ENCODE assay signal across 19 cellular contexts in genomic region chr2:134202361-134202760, GRCh38. TPM values are rescaled to one million over a fixed set of nuclear protein-coding genes. Genes with fewer than 3 reads are reported as not detected.
DNase-seq lines count a peak whose midpoint lies in the region; ATAC-seq and TF ChIP-seq lines count a peak whose summit lies in the region.
"Had no signal": no experiment of that assay in that cellular context is flagged by ENCODE, and none has a peak within 500 bp of the region (broad histone marks: within the 10 kb centered on the region; RNA-seq: fewer than 3 reads in every experiment).

No MANE protein-coding gene starts in this region.

- no peak overlapping the region for H2AFZ ChIP-seq in smooth muscle cell (ENCODE audit: low read depth)

- H3K4me1 ChIP-seq in smooth muscle cell (ENCODE audit: low read depth), result peaks cover 30% of the 10 kb centered on the region

- peak overlapping the region; percentile 4 for H3K4me2 ChIP-seq in smooth muscle cell
- H3K4me2 ChIP-seq: KMS-11 had no signal

- H3K9me3 ChIP-seq in smooth muscle cell (replicated peaks; ENCODE audit: low read depth), result no peaks in the 10 kb centered on the region
- H3K9me3 ChIP-seq: upper lobe of left lung had no signal

- peak; percentile 43 for DNase-seq in NCI-H748 (lab: John Stamatoyannopoulos, UW; ENCODE audit: unreplicated experiment)
- no peak for DNase-seq in NCI-H748 treated with DMSO at 0.1 percent for 48 hours (lab: John Stamatoyannopoulos, UW)
- DNase-seq in NCI-H446 (lab: John Stamatoyannopoulos, UW), result peak; percentile 22 to 68
- DNase-seq in fibroblast of the aortic adventitia (ENCODE audit: low read depth), result peak; percentile 24
- no peak for DNase-seq in smooth muscle cell (lab: John Stamatoyannopoulos, UW; ENCODE audit: unreplicated experiment)
- DNase-seq in NCI-H2196 (lab: John Stamatoyannopoulos, UW; ENCODE audit: unreplicated experiment), result no peak
- DNase-seq: activated CD4-positive, CD25-positive, alpha-beta regulatory T cell; activated effector memory CD4-positive, alpha-beta T cell treated with Interleukin-2 at 50 U/mL for 16 hours; amniotic stem cell; CD8-positive, alpha-beta memory T cell; NCI-H1092 treated with DMSO at 0.1 percent for 48 hours; Right ventricle myocardium superior; stimulated activated CD4-positive, alpha-beta T cell treated with anti-CD3 and anti-CD28 coated beads, Interleukin-15, amount 100 ng/mL, for 24 hours; T-helper 1 cell; upper lobe of left lung had no signal

- no peaks in the 10 kb centered on the region for H3K36me3 ChIP-seq in smooth muscle cell (ENCODE audit: low read depth)
- H3K36me3 ChIP-seq: upper lobe of left lung had no signal

- TF ChIP-seq CTCF in fibroblast of the aortic adventitia (IDR thresholded peaks at IDR 0.05; ENCODE audit: insufficient read depth, low read length) (no peak), smooth muscle cell (IDR thresholded peaks at IDR 0.05; ENCODE audit: borderline replicate concordance, insufficient read depth, poor library complexity, severe bottlenecking) (no peak)

- H3F3A ChIP-seq in smooth muscle cell (ENCODE audit: low read depth), result no peaks in the 10 kb centered on the region

- ATAC-seq in HG02588 (IDR thresholded peaks at IDR 0.05; ENCODE audit: unreplicated experiment) (no peak), HG03439 (IDR thresholded peaks at IDR 0.05; ENCODE audit: unreplicated experiment) (no peak)
- ATAC-seq: GM12878 had no signal

- no peak overlapping the region for H3K9ac ChIP-seq in smooth muscle cell (ENCODE audit: low read depth)
- H3K9ac ChIP-seq: KMS-11 had no signal

- H3K79me2 ChIP-seq in smooth muscle cell (ENCODE audit: low read depth), result no peaks in the 10 kb centered on the region

- 54% methylated on average over 4 of the region's 4 CpGs for WGBS in smooth muscle cell (ENCODE audit: low lambda C conversion rate)

- H3K27me3 ChIP-seq in smooth muscle cell (ENCODE audit: low read depth), result no peaks in the 10 kb centered on the region
- H3K27me3 ChIP-seq: upper lobe of left lung had no signal

- H3K27ac ChIP-seq in smooth muscle cell (ENCODE audit: low read depth), result no peak overlapping the region
- H3K27ac ChIP-seq: KMS-11, upper lobe of left lung had no signal

- peaks cover 98% of the 10 kb centered on the region for H4K20me1 ChIP-seq in smooth muscle cell (ENCODE audit: low read depth)

- H3K4me3 ChIP-seq in fibroblast of the aortic adventitia (ENCODE audit: low read depth, low read length) (no peak overlapping the region), smooth muscle cell (no peak overlapping the region)
- H3K4me3 ChIP-seq: GM12878, upper lobe of left lung had no signal

RNA-seq across cellular contexts. Expression of gene MGAT5, which starts 51.5 kb away (rescaled TPM):
- total RNA-seq in fibroblast of the aortic adventitia (ENCODE audit: low replicate concordance), result 15.8 and 46.5 TPM in 2 replicates
- total RNA-seq in smooth muscle cell, result 33.8 and 49.1 TPM in 2 replicates
- 4.5 and 5.0 TPM in 2 replicates for polyA plus RNA-seq in smooth muscle cell

Comparison
In these comparisons a context has a peak if more than half of its experiments do, and no peak if none do; other contexts are left out.
1. DNase-seq: peak in NCI-H748 (single experiment), NCI-H446 (2 of 2) and fibroblast of the aortic adventitia (single experiment); none in NCI-H748 treated with DMSO at 0.1 percent for 48 hours (single experiment), smooth muscle cell (single experiment) and NCI-H2196 (single experiment).